ENCODE assay signal across 12 cellular contexts in genomic region chr6:11222385-11223277, GRCh38. TPM values are rescaled to one million over a fixed set of nuclear protein-coding genes. Genes with fewer than 3 reads are reported as not detected.
DNase-seq lines count a peak whose midpoint lies in the region; ATAC-seq, FAIRE-seq and TF ChIP-seq lines count a peak whose summit lies in the region.
"Had no signal": no experiment of that assay in that cellular context is flagged by ENCODE, and none has a peak within 500 bp of the region (broad histone marks: within the 10 kb centered on the region; RNA-seq: fewer than 3 reads in every experiment).

No MANE protein-coding gene starts in this region.

- no peak overlapping the region for H2AFZ ChIP-seq in astrocyte (ENCODE audit: low read depth, low read length)

- POLR2A ChIA-PET in A673 (lab: Charles Lee; ENCODE audit: low non-redundant PET) = no interaction called here
- POLR2A ChIA-PET in naive thymus-derived CD4-positive, alpha-beta T cell (lab: Charles Lee) = no interaction called here

- TF ChIP-seq CTCF in A673 (conservative IDR thresholded peaks at IDR 0.05; ENCODE audit: low read depth, low read length) (no peak), astrocyte (IDR thresholded peaks at IDR 0.05; ENCODE audit: insufficient read depth, low read depth, low read length) (no peak)

- H3K9me3 ChIP-seq in A673 (ENCODE audit: low read depth, low read length, poor library complexity, severe bottlenecking) (no peaks in the 10 kb centered on the region), astrocyte (ENCODE audit: insufficient read depth, low read depth, low read length) (no peaks in the 10 kb centered on the region)
- no peaks in the 10 kb centered on the region for H3K9me3 ChIP-seq in naive thymus-derived CD4-positive, alpha-beta T cell (ENCODE audit: control insufficient read depth in 2 of 3, low read length in 3 of 3)

- H3K4me1 ChIP-seq in A673 (ENCODE audit: insufficient read depth, low read length, poor library complexity, severe bottlenecking) (peaks cover 12% of the 10 kb centered on the region), astrocyte (ENCODE audit: insufficient read depth, low read length) (peaks cover 47% of the 10 kb centered on the region)
- H3K4me1 ChIP-seq in naive thymus-derived CD4-positive, alpha-beta T cell (ENCODE audit: control insufficient read depth in 2 of 2, insufficient read depth in 2 of 2, low read length in 2 of 2) = peaks cover 8 to 37% of the 10 kb centered on the region in 2 donors

- H3K79me2 ChIP-seq in astrocyte (ENCODE audit: insufficient read depth, low read length) = peaks cover 97% of the 10 kb centered on the region

- H3K4me3 ChIP-seq in A673 (ENCODE audit: low read depth, low read length, poor library complexity, severe bottlenecking) (no peak overlapping the region), astrocyte (ENCODE audit: insufficient read depth, low read depth, low read length) (no peak overlapping the region)
- H3K4me3 ChIP-seq in naive thymus-derived CD4-positive, alpha-beta T cell (ENCODE audit: low read length) = no peak overlapping the region
- H3K4me3 ChIP-seq: BLaER1 had no signal

- BruUV-seq in A673 (replicated peaks; lab: Mats Ljungman, UMichigan) = no TSS peak

- no peaks in the 10 kb centered on the region for H3K27me3 ChIP-seq in A673 (replicated peaks; ENCODE audit: insufficient read depth, low read depth, low read length, poor library complexity)
- no peaks in the 10 kb centered on the region for H3K27me3 ChIP-seq in astrocyte (ENCODE audit: insufficient read depth, low read length)
- no peaks in the 10 kb centered on the region for H3K27me3 ChIP-seq in naive thymus-derived CD4-positive, alpha-beta T cell (ENCODE audit: control insufficient read depth in 2 of 2, insufficient read depth in 2 of 2, low read length in 2 of 2)
- H3K27me3 ChIP-seq: BLaER1 had no signal

- CTCF ChIA-PET in A673 (lab: Charles Lee) = no interaction called here
- CTCF ChIA-PET in naive thymus-derived CD4-positive, alpha-beta T cell (lab: Charles Lee) = interaction anchor here (0.7 to 0.8 kb wide), 2 partner anchors 45 to 391 kb away, joined by 3 read pairs; no protein-coding TSS in a partner anchor

- no peak overlapping the region for H3K9ac ChIP-seq in astrocyte (ENCODE audit: low read length)
- H3K9ac ChIP-seq: BLaER1 had no signal

- H3K36me3 ChIP-seq in A673 (ENCODE audit: insufficient read depth, low read length, poor library complexity, severe bottlenecking) = no peaks in the 10 kb centered on the region
- peaks cover 8% of the 10 kb centered on the region for H3K36me3 ChIP-seq in astrocyte (ENCODE audit: insufficient read depth, low read length)
- peaks cover 0 to 4% (median 0%) of the 10 kb centered on the region in 3 experiments for H3K36me3 ChIP-seq in naive thymus-derived CD4-positive, alpha-beta T cell (ENCODE audit: control insufficient read depth in 2 of 3, insufficient read depth in 3 of 3, low read length in 3 of 3)
- H3K36me3 ChIP-seq: BLaER1 had no signal

- FAIRE-seq in astrocyte (lab: Jason Lieb, UNC) = no peak

- intact Hi-C loops in A673 (cut with micrococcal nuclease; ENCODE audit: unreplicated experiment) = no loop called here
- intact Hi-C loops in naive thymus-derived CD4-positive, alpha-beta T cell (cut with micrococcal nuclease) = loop anchor here in 1 of 2 donors (2.0 kb wide), 2 partner anchors 14 to 50 kb away; no protein-coding TSS in a partner anchor

- no peak overlapping the region for H3K4me3 Mint-ChIP-seq in astrocyte (ENCODE audit: unreplicated experiment)
- peak overlapping the region in 1 of 10 donors; percentile 76 for H3K4me3 Mint-ChIP-seq in naive thymus-derived CD4-positive, alpha-beta T cell

- H3K4me1 Mint-ChIP-seq in astrocyte (ENCODE audit: low read depth, unreplicated experiment) = peaks cover 53% of the 10 kb centered on the region
- H3K4me1 Mint-ChIP-seq in naive thymus-derived CD4-positive, alpha-beta T cell = peaks cover 29 to 89% (median 46%) of the 10 kb centered on the region in 7 donors

- no peaks in the 10 kb centered on the region for H3K9me3 Mint-ChIP-seq in astrocyte (ENCODE audit: unreplicated experiment)
- peaks cover 0 to 8% (median 0%) of the 10 kb centered on the region in 11 donors for H3K9me3 Mint-ChIP-seq in naive thymus-derived CD4-positive, alpha-beta T cell

- H3K27ac ChIP-seq in A673 (ENCODE audit: low read depth, low read length, poor library complexity, severe bottlenecking) (peak overlapping the region; percentile 29), astrocyte (ENCODE audit: low read depth, low read length) (no peak overlapping the region)
- no peak overlapping the region for H3K27ac ChIP-seq in naive thymus-derived CD4-positive, alpha-beta T cell (ENCODE audit: low read depth, low read length)
- H3K27ac ChIP-seq: BLaER1 had no signal

- peak; percentile 26 for ATAC-seq in naive thymus-derived CD4-positive, alpha-beta T cell
- ATAC-seq: Panc1 had no signal

- H3K36me3 Mint-ChIP-seq in astrocyte (ENCODE audit: low read depth, unreplicated experiment) = peaks cover 27% of the 10 kb centered on the region
- H3K36me3 Mint-ChIP-seq in naive thymus-derived CD4-positive, alpha-beta T cell = peaks cover 4 to 56% (median 23%) of the 10 kb centered on the region in 5 donors

- H3K4me2 ChIP-seq in astrocyte (ENCODE audit: low read length) = no peak overlapping the region
- H3K4me2 ChIP-seq: BLaER1 had no signal

- no peaks in the 10 kb centered on the region for H3K27me3 Mint-ChIP-seq in astrocyte (ENCODE audit: low read depth, unreplicated experiment)
- H3K27me3 Mint-ChIP-seq in naive thymus-derived CD4-positive, alpha-beta T cell = no peaks in the 10 kb centered on the region

- H3K27ac Mint-ChIP-seq in astrocyte (ENCODE audit: unreplicated experiment) = peak overlapping the region; percentile 4
- H3K27ac Mint-ChIP-seq in naive thymus-derived CD4-positive, alpha-beta T cell = peak overlapping the region in 4 of 9 donors; percentile 5 to 83 (median 32)

- peaks cover 79% of the 10 kb centered on the region for H4K20me1 ChIP-seq in astrocyte (ENCODE audit: insufficient read depth, low read length)
- H4K20me1 ChIP-seq: BLaER1 had no signal

- DNase-seq in A673 (ENCODE audit: low spot score) (no peak), HT-29 (ENCODE audit: low spot score) (peak; percentile 35), astrocyte (ENCODE audit: low read depth) (no peak), AG20443 (ENCODE audit: low spot score) (no peak), activated gamma-delta T cell (lab: John Stamatoyannopoulos, UW) (no peak), GDM1 (lab: John Stamatoyannopoulos, UW) (no peak)
- no peak for DNase-seq in naive thymus-derived CD4-positive, alpha-beta T cell
- DNase-seq in activated effector memory CD4-positive, alpha-beta T cell treated with Interleukin-2 at 50 U/mL for 16 hours = no peak
- DNase-seq: activated CD4-positive, alpha-beta T cell treated with anti-CD3 and anti-CD28 coated beads for 4 hours; NCI-H2081 had no signal

RNA-seq across cellular contexts. Expression of gene NEDD9, which starts 9.8 kb away (rescaled TPM):
- 5.6 and 6.6 TPM in 2 replicates for total RNA-seq in A673 (2021)
- total RNA-seq in HT-29 (2014; rRNA removed; shearing (Covaris generic)) = 35.4 and 36.4 TPM in 2 replicates
- 37.3 and 39.6 TPM in 2 replicates for total RNA-seq in astrocyte
- total RNA-seq in naive thymus-derived CD4-positive, alpha-beta T cell = 10 to 100 TPM; 29.4 to 62.9 (median 40.2) TPM
- 10 to 100 TPM; 14.2 to 30.7 TPM for polyA plus RNA-seq in naive thymus-derived CD4-positive, alpha-beta T cell
